In genomic region chr18:39799010-39799409, GRCh38 we compare ENCODE assay signal across 8 cellular contexts.
DNase-seq lines count a peak whose midpoint lies in the region; FAIRE-seq and TF ChIP-seq lines count a peak whose summit lies in the region.

No MANE protein-coding gene starts in this region.

- no peak for TF ChIP-seq POLR2A in H1 (IDR thresholded peaks at IDR 0.05; ENCODE audit: control extremely low read depth in 1 of 2, low read depth in 2 of 2, low read length in 2 of 2)

- peak; percentile 61 for DNase-seq in DMS53 (lab: John Stamatoyannopoulos, UW)
- DNase-seq in DMS53 treated with DMSO at 0.1 percent for 48 hours (lab: John Stamatoyannopoulos, UW; ENCODE audit: unreplicated experiment): no peak
- DNase-seq in NCI-H226: peak; percentile 28
- DNase-seq in H1 (ENCODE audit: low read depth in 1 of 2, low spot score in 2 of 2): no peak
- no peak for DNase-seq in iPS-NIHi7 (ENCODE audit: extremely low spot score)
- no peak for DNase-seq in ureter (ENCODE audit: low spot score)
- DNase-seq in DMS153 (lab: John Stamatoyannopoulos, UW): no peak

- TF ChIP-seq CTCF in H1 (IDR thresholded peaks at IDR 0.05; ENCODE audit: control extremely low read depth in 1 of 3, insufficient read depth in 1 of 3, low read depth in 1 of 3, low read length in 3 of 3): no peak
- no peak for TF ChIP-seq CTCF in parathyroid adenoma (IDR thresholded peaks at IDR 0.05)

- H3K4me3 ChIP-seq in H1 (ENCODE audit: extremely low read depth in 1 of 4, insufficient read depth in 2 of 4, low read depth in 3 of 4, low read length in 4 of 4) (peak overlapping the region in 3 of 4 experiments; percentile 24 to 68 (median 25); a peak in 6 of 8 replicates), parathyroid adenoma (ENCODE audit: low read depth, low read length) (no peak overlapping the region)

- H2BK20ac ChIP-seq in H1 (ENCODE audit: low read length): no peak overlapping the region

- POLR2A ChIA-PET in H1 (lab: Charles Lee; ENCODE audit: partially characterized antibody): no interaction called here

- no peak for TF ChIP-seq RAD21 in H1 (IDR thresholded peaks at IDR 0.05 in 1 of 2, conservative IDR thresholded peaks at IDR 0.05 in 1 of 2; ENCODE audit: low read depth in 2 of 2, low read length in 2 of 2)

- H4K20me1 ChIP-seq in H1 (replicated peaks in 1 of 2; ENCODE audit: control insufficient read depth in 1 of 2, insufficient read depth in 2 of 2, low read length in 2 of 2): no peaks in the 10 kb centered on the region

- H3K9me3 ChIP-seq in H1 (ENCODE audit: insufficient read depth in 2 of 2, low read depth in 1 of 2, low read length in 1 of 2) (peaks cover 21 to 22% of the 10 kb centered on the region in 2 experiments), parathyroid adenoma (ENCODE audit: control insufficient read depth, low read length) (no peaks in the 10 kb centered on the region)

- H2BK120ac ChIP-seq in H1 (replicated peaks; ENCODE audit: low read depth, low read length): no peak overlapping the region

- H4K5ac ChIP-seq in H1 (ENCODE audit: insufficient read length, low read depth, low read length): no peak overlapping the region

- no peak overlapping the region for H2BK15ac ChIP-seq in H1 (ENCODE audit: low read length)

- no peak overlapping the region for H3K23ac ChIP-seq in H1 (ENCODE audit: insufficient read length)

- H3K4me2 ChIP-seq in H1 (ENCODE audit: insufficient read depth in 1 of 2, low read depth in 2 of 2, low read length in 2 of 2) (peak overlapping the region; percentile 45 to 50), parathyroid adenoma (ENCODE audit: low read length) (no peak overlapping the region)

- no peak overlapping the region for H2AK5ac ChIP-seq in H1 (ENCODE audit: low read depth, low read length)

- H3K18ac ChIP-seq in H1 (ENCODE audit: extremely low read depth, low read length): no peak overlapping the region

- H3K36me3 ChIP-seq in H1 (ENCODE audit: control insufficient read depth in 2 of 4, insufficient read depth in 4 of 4, low read length in 3 of 4): peaks cover 0 to 3% (median 0%) of the 10 kb centered on the region in 4 experiments; a peak in 2 of 8 replicates
- no peaks in the 10 kb centered on the region for H3K36me3 ChIP-seq in parathyroid adenoma (ENCODE audit: control insufficient read depth, insufficient read depth, low read length)

- H2BK5ac ChIP-seq in H1 (ENCODE audit: low read depth, low read length): no peak overlapping the region

- no peak overlapping the region for H4K8ac ChIP-seq in H1 (ENCODE audit: extremely low read depth, insufficient read depth, low read length)

- no peaks in the 10 kb centered on the region for H3K27me3 ChIP-seq in H1 (replicated peaks in 1 of 4; ENCODE audit: control insufficient read depth in 3 of 4, extremely low read depth in 1 of 4, insufficient read depth in 3 of 4, low read length in 3 of 4)
- no peaks in the 10 kb centered on the region for H3K27me3 ChIP-seq in parathyroid adenoma (ENCODE audit: control insufficient read depth, insufficient read depth, low read length)

- no peak overlapping the region for H2BK12ac ChIP-seq in H1 (ENCODE audit: low read depth, low read length)

- no peak overlapping the region for H3K4ac ChIP-seq in H1 (replicated peaks; ENCODE audit: insufficient read length, low read depth, low read length)

- H3K79me2 ChIP-seq in H1 (ENCODE audit: control insufficient read depth in 1 of 2, insufficient read depth in 2 of 2, low read length in 2 of 2) (peaks cover 0 to 48% of the 10 kb centered on the region in 2 experiments; a peak in 3 of 4 replicates), parathyroid adenoma (no peaks in the 10 kb centered on the region)

- H3K14ac ChIP-seq in H1 (ENCODE audit: insufficient read length): no peak overlapping the region

- H3K9ac ChIP-seq in H1 (replicated peaks in 1 of 4; ENCODE audit: extremely low read depth in 1 of 4, low read depth in 3 of 4, low read length in 3 of 4): 0 out of 7 replicates have a peak overlapping the region, but pooled peaks of 1 of the 4 experiments have one; percentile 6
- H3K9ac ChIP-seq in parathyroid adenoma: no peak overlapping the region

- H3K23me2 ChIP-seq in H1 (ENCODE audit: low read depth, low read length): no peaks in the 10 kb centered on the region

- WGBS in H1 (ENCODE audit: extremely low coverage in 1 of 2, insufficient coverage in 1 of 2, insufficient read length in 1 of 2, insufficient replicate concordance in 2 of 2, low coverage in 1 of 2, low lambda C conversion rate in 2 of 2, missing lambda C conversion rate in 1 of 2), 2 experiments: 33% methylated on average over 3 of the region's 9 CpGs; no CpG with 5 or more reads in 1 of the 2 experiments

- H3K79me1 ChIP-seq in H1 (ENCODE audit: low read depth, low read length): no peaks in the 10 kb centered on the region

- no peak overlapping the region for H4K91ac ChIP-seq in H1 (replicated peaks; ENCODE audit: insufficient read length, low read length)

- H3K56ac ChIP-seq in H1 (replicated peaks; ENCODE audit: insufficient read length, low read depth, low read length): no peak overlapping the region

- no peak overlapping the region for H3K27ac ChIP-seq in H1 (ENCODE audit: low read depth, low read length)
- H3K27ac ChIP-seq in parathyroid adenoma: no peak overlapping the region

- H2AFZ ChIP-seq in H1 (ENCODE audit: low read length): no peak overlapping the region
- H2AFZ ChIP-seq in parathyroid adenoma: peak overlapping the region; percentile 83

- peaks cover 0 to 5% (median 0%) of the 10 kb centered on the region in 4 experiments; a peak in 1 of 7 replicates for H3K4me1 ChIP-seq in H1 (replicated peaks in 1 of 4; ENCODE audit: control insufficient read depth in 3 of 4, insufficient read depth in 4 of 4, low read length in 3 of 4)
- peaks cover 3% of the 10 kb centered on the region for H3K4me1 ChIP-seq in parathyroid adenoma

- CTCF ChIA-PET in H1 (lab: Charles Lee; ENCODE audit: partially characterized antibody): interaction anchor here (1.0 kb wide), 1 partner anchor 8 kb away, joined by 3 read pairs; no protein-coding TSS in a partner anchor

- FAIRE-seq in H1 (lab: Jason Lieb, UNC): no peak

- no peak for TF ChIP-seq EP300 in H1 (IDR thresholded peaks at IDR 0.05; ENCODE audit: borderline replicate concordance in 1 of 2, low read depth in 2 of 2, low read length in 2 of 2)

TF ChIP-seq in H1, 55 proteins besides CTCF, POLR2A, EP300 and RAD21:
- TF ChIP-seq HDAC2 (IDR thresholded peaks at IDR 0.05; ENCODE audit: borderline replicate concordance in 1 of 2, low read depth in 2 of 2, low read length in 2 of 2) (no peak), SP4 (IDR thresholded peaks at IDR 0.05; ENCODE audit: low read length) (no peak), RBBP5 (IDR thresholded peaks at IDR 0.05; ENCODE audit: borderline replicate concordance, low read depth, low read length) (no peak), SP1 (IDR thresholded peaks at IDR 0.05; ENCODE audit: low read depth, low read length) (no peak), SUZ12 (IDR thresholded peaks at IDR 0.05; ENCODE audit: low read length) (no peak), TBP (IDR thresholded peaks at IDR 0.05; ENCODE audit: low read depth, low read length) (no peak), POLR2AphosphoS5 (IDR thresholded peaks at IDR 0.05; ENCODE audit: low read depth, low read length) (no peak), GTF2F1 (IDR thresholded peaks at IDR 0.05; ENCODE audit: borderline replicate concordance, low read depth, low read length) (no peak), KDM5A (IDR thresholded peaks at IDR 0.05; ENCODE audit: low read length) (no peak), JUND (IDR thresholded peaks at IDR 0.05; ENCODE audit: low read length) (no peak), MAFK (IDR thresholded peaks at IDR 0.05; ENCODE audit: low read depth, low read length) (no peak), CREB1 (IDR thresholded peaks at IDR 0.05) (no peak), ATF2 (IDR thresholded peaks at IDR 0.05; ENCODE audit: low read length) (no peak), NRF1 (IDR thresholded peaks at IDR 0.05; ENCODE audit: low read depth, low read length) (no peak), HDAC6 (IDR thresholded peaks at IDR 0.05; ENCODE audit: low read depth, low read length) (no peak), SRF (IDR thresholded peaks at IDR 0.05; ENCODE audit: low read depth, low read length) (no peak), YY1 (IDR thresholded peaks at IDR 0.05; ENCODE audit: low read depth, low read length) (no peak)

Comparison
In these comparisons a context has a peak if more than half of its experiments do, and no peak if none do; other contexts are left out.
1. DNase-seq: peak in DMS53 (single experiment) and NCI-H226 (single experiment); none in DMS53 treated with DMSO at 0.1 percent for 48 hours (single experiment), H1 (0 of 2), iPS-NIHi7 (single experiment), ureter (single experiment) and DMS153 (single experiment).